8 cellular contexts compared by ENCODE assay signal in genomic region chr11:67272327-67273259, GRCh38. TPM values are rescaled to one million over a fixed set of nuclear protein-coding genes. Genes with fewer than 3 reads are reported as not detected.
DNase-seq lines count a peak whose midpoint lies in the region; ATAC-seq and TF ChIP-seq lines count a peak whose summit lies in the region.

No MANE protein-coding gene starts in this region.

- H3K27me3 Mint-ChIP-seq in activated CD8-positive, alpha-beta T cell treated with anti-CD3 and anti-CD28 coated beads for 36 hours, result no peaks in the 10 kb centered on the region
- H3K27me3 Mint-ChIP-seq in stimulated activated naive B cell treated with anti-CD40 and anti-IgM and Interleukin-4, amounts not matched to agents 10 μg/mL and 1 μg/mL and 100 μg/mL, for 72 hours, result no peaks in the 10 kb centered on the region

- 51 to 63% methylated on average over 23 of the region's 23 CpGs for WGBS in heart right ventricle, 2 donors

- DNase-seq in activated CD8-positive, alpha-beta T cell treated with anti-CD3 and anti-CD28 coated beads for 36 hours, result peak; percentile 70
- DNase-seq in heart right ventricle, result peak in 1 of 2 donors; percentile 39
- no peak for DNase-seq in stimulated activated naive B cell treated with anti-CD40 and anti-IgM and Interleukin-4, amounts not matched to agents 10 μg/mL and 1 μg/mL and 100 μg/mL, for 72 hours
- no peak for DNase-seq in kidney tubule cell (ENCODE audit: low spot score)
- no peak for DNase-seq in amniotic stem cell (lab: John Stamatoyannopoulos, UW)

- peaks cover 66% of the 10 kb centered on the region for H3K4me1 Mint-ChIP-seq in activated CD8-positive, alpha-beta T cell treated with anti-CD3 and anti-CD28 coated beads for 36 hours (ENCODE audit: low read depth)
- H3K4me1 Mint-ChIP-seq in stimulated activated naive B cell treated with anti-CD40 and anti-IgM and Interleukin-4, amounts not matched to agents 10 μg/mL and 1 μg/mL and 100 μg/mL, for 72 hours, result peaks cover 76 to 100% of the 10 kb centered on the region in 2 donors

- peak; percentile 15 for ATAC-seq in activated CD8-positive, alpha-beta T cell treated with anti-CD3 and anti-CD28 coated beads for 36 hours
- ATAC-seq in heart right ventricle, result peak in 1 of 8 donors; percentile 13
- ATAC-seq in stimulated activated naive B cell treated with anti-CD40 and anti-IgM and Interleukin-4, amounts not matched to agents 10 μg/mL and 1 μg/mL and 100 μg/mL, for 72 hours (replicated peaks), result peak in 1 of 2 donors; percentile 5
- no peak for ATAC-seq in HG03280 (IDR thresholded peaks at IDR 0.05; ENCODE audit: unreplicated experiment)
- no peak for ATAC-seq in HG03095 (IDR thresholded peaks at IDR 0.05; ENCODE audit: unreplicated experiment)

- TF ChIP-seq CTCF in activated CD8-positive, alpha-beta T cell treated with anti-CD3 and anti-CD28 coated beads for 36 hours (IDR thresholded peaks at IDR 0.05), result no peak
- no peak for TF ChIP-seq CTCF in heart right ventricle (IDR thresholded peaks at IDR 0.05)

- intact Hi-C loops in activated CD8-positive, alpha-beta T cell treated with anti-CD3 and anti-CD28 coated beads for 36 hours (cut with micrococcal nuclease), result no loop called here
- intact Hi-C loops in heart right ventricle (cut with DNase I), result loop anchor here in 3 of 10 donors (2.0 to 5.0 kb wide), 2 partner anchors 16 to 110 kb away; partner anchors contain the start of gene ANKRD13D (in 2 of the 3)

- CTCF ChIA-PET in activated CD8-positive, alpha-beta T cell treated with anti-CD3 and anti-CD28 coated beads for 36 hours (lab: Charles Lee), result interaction anchor here (1.4 to 7.1 kb wide), 9 partner anchors 10 to 110 kb away, joined by 4 to 65 read pairs (median 10); partner anchors contain the start of genes ANKRD13D and SSH3

- peaks cover 0 to 52% (median 0%) of the 10 kb centered on the region in 9 donors for H3K36me3 ChIP-seq in heart right ventricle

- peak overlapping the region; percentile 97 for H3K27ac Mint-ChIP-seq in activated CD8-positive, alpha-beta T cell treated with anti-CD3 and anti-CD28 coated beads for 36 hours
- peak overlapping the region; percentile 92 for H3K27ac Mint-ChIP-seq in stimulated activated naive B cell treated with anti-CD40 and anti-IgM and Interleukin-4, amounts not matched to agents 10 μg/mL and 1 μg/mL and 100 μg/mL, for 72 hours

- peak overlapping the region; percentile 33 to 98 (median 90) for H3K27ac ChIP-seq in heart right ventricle

- H3K9me3 Mint-ChIP-seq in activated CD8-positive, alpha-beta T cell treated with anti-CD3 and anti-CD28 coated beads for 36 hours, result no peaks in the 10 kb centered on the region
- peaks cover 1 to 3% of the 10 kb centered on the region in 2 donors for H3K9me3 Mint-ChIP-seq in stimulated activated naive B cell treated with anti-CD40 and anti-IgM and Interleukin-4, amounts not matched to agents 10 μg/mL and 1 μg/mL and 100 μg/mL, for 72 hours

- no peaks in the 10 kb centered on the region for H3K9me3 ChIP-seq in heart right ventricle

- H3K4me1 ChIP-seq in heart right ventricle, result peaks cover 76 to 100% (median 100%) of the 10 kb centered on the region in 9 donors

- POLR2A ChIA-PET in activated CD8-positive, alpha-beta T cell treated with anti-CD3 and anti-CD28 coated beads for 36 hours (lab: Charles Lee), result interaction anchor here (0.6 to 19.8 kb wide), 12 partner anchors 7 to 212 kb away, joined by 3 to 308 read pairs (median 6); partner anchors contain the start of genes ANKRD13D and SSH3

- H3K4me3 Mint-ChIP-seq in activated CD8-positive, alpha-beta T cell treated with anti-CD3 and anti-CD28 coated beads for 36 hours, result peak overlapping the region; percentile 90
- H3K4me3 Mint-ChIP-seq in stimulated activated naive B cell treated with anti-CD40 and anti-IgM and Interleukin-4, amounts not matched to agents 10 μg/mL and 1 μg/mL and 100 μg/mL, for 72 hours, result peak overlapping the region; percentile 93 to 99

- H3K4me3 ChIP-seq in heart right ventricle, result peak overlapping the region in 2 of 10 donors; percentile 9 to 96

- peaks cover 81% of the 10 kb centered on the region for H3K36me3 Mint-ChIP-seq in activated CD8-positive, alpha-beta T cell treated with anti-CD3 and anti-CD28 coated beads for 36 hours (ENCODE audit: low read depth)
- H3K36me3 Mint-ChIP-seq in stimulated activated naive B cell treated with anti-CD40 and anti-IgM and Interleukin-4, amounts not matched to agents 10 μg/mL and 1 μg/mL and 100 μg/mL, for 72 hours, result peaks cover 46 to 72% of the 10 kb centered on the region in 2 donors

- no peaks in the 10 kb centered on the region for H3K27me3 ChIP-seq in heart right ventricle

- TF ChIP-seq POLR2A in GM18526 (IDR thresholded peaks at IDR 0.05; ENCODE audit: extremely low read depth, insufficient read length), result peak; percentile 11

RNA-seq across cellular contexts. Expression of gene GRK2, which starts 6.3 kb away (rescaled TPM):
- 100 to 1,000 TPM; 303 to 305 TPM for total RNA-seq in activated CD8-positive, alpha-beta T cell treated with anti-CD3 and anti-CD28 coated beads for 36 hours
- 10 to 100 TPM; 34.2 to 60.9 (median 44.0) TPM for total RNA-seq in heart right ventricle
- polyA plus RNA-seq in heart right ventricle, result 10 to 100 TPM; 48.0 to 65.0 TPM

RNA-seq across cellular contexts. Expression of gene ANKRD13D, which starts 16.5 kb away (rescaled TPM):
- total RNA-seq in activated CD8-positive, alpha-beta T cell treated with anti-CD3 and anti-CD28 coated beads for 36 hours, result 10 to 100 TPM; 75.4 to 78.7 TPM
- 10 to 100 TPM in 6 of 10 donors, 1 to 10 TPM in 4; 7.9 to 21.0 (median 12.3) TPM for total RNA-seq in heart right ventricle
- 10 to 100 TPM; 14.2 to 39.4 TPM for polyA plus RNA-seq in heart right ventricle

RNA-seq across cellular contexts. Expression of gene SSH3, which starts 30.7 kb away (rescaled TPM):
- 1 to 10 TPM; 7.4 to 9.1 TPM for total RNA-seq in activated CD8-positive, alpha-beta T cell treated with anti-CD3 and anti-CD28 coated beads for 36 hours
- total RNA-seq in heart right ventricle, result 10 to 100 TPM; 11.9 to 21.2 (median 15.6) TPM
- 10 to 100 TPM in 1 of 2 donors, 1 to 10 TPM in 1; 7.8 to 15.5 TPM for polyA plus RNA-seq in heart right ventricle

Comparison
In these comparisons a context has a peak if more than half of its experiments do, and no peak if none do; other contexts are left out.
1. RNA of gene GRK2, which starts 6.3 kb away (total RNA-seq): 303 to 305 TPM in activated CD8-positive, alpha-beta T cell treated with anti-CD3 and anti-CD28 coated beads for 36 hours; 34.2 to 60.9 TPM in heart right ventricle; every median in the first group is over 4 times any median in the second.